32 cellular contexts compared by ENCODE assay signal in genomic region chr16:4332623-4333307, GRCh38. TPM values are rescaled to one million over a fixed set of nuclear protein-coding genes. Genes with fewer than 3 reads are reported as not detected.
"Had no signal": no experiment of that assay in that cellular context is flagged by ENCODE, and none has a peak within 500 bp of the region (broad histone marks: within the 10 kb centered on the region; RNA-seq: fewer than 3 reads in every experiment).

No MANE protein-coding gene starts in this region.

- H3K4me3 ChIP-seq: adrenal gland, ascending aorta, breast epithelium, cardiac muscle cell, colonic mucosa, esophagus squamous epithelium, gastroesophageal sphincter had no signal

- H3K9me3 ChIP-seq: adrenal gland, ascending aorta, breast epithelium, colonic mucosa, esophagus squamous epithelium, gastroesophageal sphincter had no signal

- H3K36me3 ChIP-seq: breast epithelium, colonic mucosa had no signal

- H3K27me3 ChIP-seq: adrenal gland, ascending aorta, breast epithelium, cardiac muscle cell, gastroesophageal sphincter had no signal

- ATAC-seq: activated CD4-positive, alpha-beta T cell treated with anti-CD3 and anti-CD28 coated beads for 36 hours; activated CD8-positive, alpha-beta memory T cell treated with anti-CD3 and anti-CD28 coated beads, Interleukin-2, amount 10 ng/mL, durations not matched to agents 7 days and 5 days; activated CD8-positive, alpha-beta T cell treated with anti-CD3 and anti-CD28 coated beads, Interleukin-2, amount 10 ng/mL, durations not matched to agents 7 days and 5 days; activated naive CD8-positive, alpha-beta T cell treated with anti-CD3 and anti-CD28 coated beads, Interleukin-2, amount 50 U/mL, for 24 hours; gastroesophageal sphincter; T-helper 17 cell had no signal

- H3K27ac ChIP-seq: adrenal gland, ascending aorta, breast epithelium, cardiac muscle cell, colonic mucosa, epithelial cell of prostate, esophagus squamous epithelium, gastroesophageal sphincter, WERI-Rb-1 had no signal

- DNase-seq: activated B cell treated with CpG ODN at 0.5 μM for 24 hours; activated CD4-positive, alpha-beta memory T cell treated with anti-CD3 and anti-CD28 coated beads for 36 hours; activated CD4-positive, alpha-beta T cell treated with anti-CD3 and anti-CD28 coated beads for 36 hours; activated CD4-positive, alpha-beta T cell treated with anti-CD3 and anti-CD28 coated beads, Interleukin-2, amount 10 ng/mL, durations not matched to agents 24 days and 14 days; activated CD4-positive, CD25-positive, alpha-beta regulatory T cell treated with anti-CD3 and anti-CD28 coated beads, Interleukin-2, amount 50 U/mL, for 72 hours; activated CD8-positive, alpha-beta memory T cell treated with anti-CD3 and anti-CD28 coated beads, Interleukin-2, amount 10 ng/mL, durations not matched to agents 7 days and 5 days; activated CD8-positive, alpha-beta memory T cell treated with anti-CD3 and anti-CD28 coated beads, Interleukin-2, amount 50 U/mL, for 4 hours; activated CD8-positive, alpha-beta T cell treated with anti-CD3 and anti-CD28 coated beads, Interleukin-2, amount 10 ng/mL, durations not matched to agents 7 days and 5 days; activated effector memory CD4-positive, alpha-beta T cell treated with anti-CD3 and anti-CD28 coated beads, Interleukin-2, amount 50 U/mL, for 16 hours; activated naive CD4-positive, alpha-beta T cell treated with anti-CD3 and anti-CD28 coated beads for 36 hours; activated naive CD8-positive, alpha-beta T cell treated with anti-CD3 and anti-CD28 coated beads for 36 hours; activated naive CD8-positive, alpha-beta T cell treated with anti-CD3 and anti-CD28 coated beads, Interleukin-2, amount 50 U/mL, for 24 hours; activated T-cell treated with anti-CD3 and anti-CD28 coated beads, Interleukin-2, amount 50 U/mL, for 1 hour; activated T-cell treated with anti-CD3 and anti-CD28 coated beads, Interleukin-2, amount 50 U/mL, for 48 hours; adrenal gland; amygdala; central memory CD4-positive, alpha-beta T cell; cerebellar nuclear complex; colonic mucosa; effector CD8-positive, alpha-beta T cell; esophagus squamous epithelium; foreskin melanocyte; T-helper 1 cell; T-helper 17 cell; T1000; WERI-Rb-1 had no signal

RNA-seq across cellular contexts. Expression of gene GLIS2, which starts 16.9 kb away (rescaled TPM):
- total RNA-seq: activated B cell treated with CpG ODN at 0.5 μM for 24 hours had no signal

RNA-seq across cellular contexts. Expression of gene VASN, which starts 38.9 kb away (rescaled TPM):
- total RNA-seq: activated CD4-positive, alpha-beta T cell treated with anti-CD3 and anti-CD28 coated beads for 36 hours; activated CD8-positive, alpha-beta memory T cell treated with anti-CD3 and anti-CD28 coated beads, Interleukin-2, amount 10 ng/mL, durations not matched to agents 7 days and 5 days; activated CD8-positive, alpha-beta T cell treated with anti-CD3 and anti-CD28 coated beads, Interleukin-2, amount 10 ng/mL, durations not matched to agents 7 days and 5 days; activated naive CD4-positive, alpha-beta T cell treated with anti-CD3 and anti-CD28 coated beads for 36 hours; activated T-helper 2 cell treated with anti-CD3 and anti-CD28 coated beads, Interferon-gamma antibody, Interleukin-2, Interleukin-4, amounts not matched to agents 10 μg/mL and 5 μg/mL and 100 μg/mL, durations not matched to agents 14 hours and 24 hours and 36 hours had no signal
